In the genomic region with DNA sequence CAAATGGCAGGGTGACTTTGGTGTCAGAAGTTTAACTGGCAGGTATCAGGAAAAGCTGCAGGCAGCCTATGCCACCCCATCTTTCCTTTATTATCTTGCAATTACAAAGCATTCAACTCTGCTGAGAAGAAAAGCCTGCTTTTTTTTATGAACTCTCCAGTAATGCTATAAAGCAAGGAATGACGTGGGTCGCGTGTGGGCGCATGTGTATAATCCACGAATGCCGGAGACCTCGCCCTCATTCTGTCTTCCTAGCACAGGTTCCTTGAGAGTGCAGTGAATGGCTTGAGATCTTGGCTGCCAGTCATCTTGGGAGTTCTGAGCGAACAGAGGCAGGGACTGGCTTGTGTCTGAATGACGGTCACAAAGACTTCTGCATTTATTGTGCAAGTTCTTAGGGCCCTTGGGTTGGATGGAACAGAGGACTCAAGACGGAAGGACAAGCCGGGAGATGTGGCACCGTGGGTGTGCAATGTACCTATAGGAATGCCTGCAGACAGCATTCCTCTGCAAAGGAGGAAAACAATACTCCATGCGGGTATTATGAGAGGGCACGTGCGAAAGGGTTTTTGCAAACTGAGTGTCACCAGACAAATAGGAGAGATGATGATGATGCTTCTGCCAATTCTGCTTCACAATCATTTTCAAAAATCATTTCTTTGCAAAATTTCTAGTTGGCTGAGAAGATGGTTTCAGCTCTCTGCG, we compare ENCODE assay signal across 1 cellular context.
TF ChIP-seq lines count a peak whose summit lies in the region.

No MANE protein-coding gene starts in this region.

TF ChIP-seq in HCT116, 20 proteins besides CTCF, POLR2A, EP300 and RAD21 (continued from another document):
- TF ChIP-seq, protein P1, sequence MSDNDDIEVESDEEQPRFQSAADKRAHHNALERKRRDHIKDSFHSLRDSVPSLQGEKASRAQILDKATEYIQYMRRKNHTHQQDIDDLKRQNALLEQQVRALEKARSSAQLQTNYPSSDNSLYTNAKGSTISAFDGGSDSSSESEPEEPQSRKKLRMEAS (IDR thresholded peaks at IDR 0.05), result no peak
- TF ChIP-seq ZNF274 (IDR thresholded peaks at IDR 0.05; ENCODE audit: low read depth, low read length), result no peak
